9 cellular contexts compared by ENCODE assay signal in genomic region chr3:134406331-134407246, GRCh38. TPM values are rescaled to one million over a fixed set of nuclear protein-coding genes. Genes with fewer than 3 reads are reported as not detected.
A peak's percentile ranks its signal among the peaks of the same experiment; 100 is the strongest.
DNase-seq lines count a peak whose midpoint lies in the region; ATAC-seq and TF ChIP-seq lines count a peak whose summit lies in the region.
"Had no signal": no experiment of that assay in that cellular context is flagged by ENCODE, and none has a peak within 500 bp of the region (broad histone marks: within the 10 kb centered on the region; RNA-seq: fewer than 3 reads in every experiment).

No MANE protein-coding gene starts in this region.

- ATAC-seq in GM23338 (peak; percentile 89), Panc1 (peak; percentile 47; the same call in 1 of the 2 replicates), HG03039 (IDR thresholded peaks at IDR 0.05; ENCODE audit: unreplicated experiment) (no peak)

- H3K9me3 ChIP-seq in Panc1 (ENCODE audit: control insufficient read depth, insufficient read depth, low read depth, low read length) (peaks cover 6% of the 10 kb centered on the region; the same call in 1 of the 2 replicates), osteoblast (ENCODE audit: low read depth, low read length) (peaks cover 7% of the 10 kb centered on the region)

- no peak overlapping the region for H3K27ac Mint-ChIP-seq in GM23338
- H3K27ac Mint-ChIP-seq: activated naive CD4-positive, alpha-beta T cell treated with anti-CD3 and anti-CD28 coated beads, Interleukin-2, amount 50 U/mL, for 24 hours had no signal

- H2AFZ ChIP-seq in GM23338 (peak overlapping the region; percentile 97), osteoblast (ENCODE audit: low read length) (peak overlapping the region; percentile 94)

- TF ChIP-seq CTCF in GM23338 (conservative IDR thresholded peaks at IDR 0.05; ENCODE audit: low read depth in 2 of 2) (no peak), Panc1 (IDR thresholded peaks at IDR 0.05) (no peak), osteoblast (IDR thresholded peaks at IDR 0.05; ENCODE audit: extremely low read depth, low read depth, low read length) (no peak)

- peak overlapping the region; percentile 70 for H3K4me3 Mint-ChIP-seq in GM23338
- H3K4me3 Mint-ChIP-seq: activated naive CD4-positive, alpha-beta T cell treated with anti-CD3 and anti-CD28 coated beads, Interleukin-2, amount 50 U/mL, for 24 hours had no signal

- H3K4me2 ChIP-seq in GM23338 (peak overlapping the region; percentile 93), osteoblast (ENCODE audit: insufficient read depth, low read length) (peak overlapping the region; percentile 83)

- H3K27me3 ChIP-seq in GM23338 (ENCODE audit: insufficient read depth) (peaks cover 54% of the 10 kb centered on the region), Panc1 (ENCODE audit: control insufficient read depth, insufficient read depth, low read length) (no peaks in the 10 kb centered on the region; the same call in 1 of the 2 replicates), osteoblast (ENCODE audit: insufficient read depth, low read length) (no peaks in the 10 kb centered on the region)

- H4K20me1 ChIP-seq in GM23338 (replicated peaks; ENCODE audit: insufficient read depth): no peaks in the 10 kb centered on the region
- H4K20me1 ChIP-seq in osteoblast (ENCODE audit: insufficient read depth, low read length): no peaks in the 10 kb centered on the region

- CTCF ChIA-PET in Panc1 (lab: Charles Lee): no interaction called here

- H3K27ac ChIP-seq in GM23338 (ENCODE audit: low read depth): no peak overlapping the region
- H3K27ac ChIP-seq in Panc1 (ENCODE audit: low read length): no peak overlapping the region
- no peak overlapping the region for H3K27ac ChIP-seq in osteoblast (ENCODE audit: low read depth, low read length)

- H3K79me2 ChIP-seq in GM23338 (replicated peaks; ENCODE audit: insufficient read depth) (no peaks in the 10 kb centered on the region), osteoblast (ENCODE audit: insufficient read depth, low read length) (no peaks in the 10 kb centered on the region)

- peak; percentile 91 for DNase-seq in GM23338 (ENCODE audit: low spot score)
- no peak for DNase-seq in Panc1 (ENCODE audit: low read depth, low spot score)
- peak; percentile 89 for DNase-seq in globus pallidus (ENCODE audit: low spot score)
- DNase-seq in osteoblast (ENCODE audit: insufficient read length, low spot score, missing footprints): no peak
- no peak for DNase-seq in activated naive CD4-positive, alpha-beta T cell treated with Interleukin-2 at 50 U/mL for 16 hours
- no peak for DNase-seq in activated CD4-positive, CD25-positive, alpha-beta regulatory T cell treated with anti-CD3 and anti-CD28 coated beads, Interleukin-2, amount 50 U/mL, for 72 hours
- DNase-seq in RKO (ENCODE audit: low spot score): no peak

- H3K9me3 Mint-ChIP-seq in GM23338: peaks cover 27% of the 10 kb centered on the region

- H3K4me1 ChIP-seq in GM23338 (ENCODE audit: insufficient read depth): peaks cover 35% of the 10 kb centered on the region
- no peaks in the 10 kb centered on the region for H3K4me1 ChIP-seq in Panc1 (ENCODE audit: control insufficient read depth, insufficient read depth, low read length)
- peaks cover 11% of the 10 kb centered on the region for H3K4me1 ChIP-seq in osteoblast (ENCODE audit: insufficient read depth, low read length)

- in situ Hi-C loops in Panc1 (cut with HindIII; ENCODE audit: low pct_unique_long_range_greater_than_20kb, low sequenced_read_pairs): no loop called here

- BruUV-seq in Panc1 (replicated peaks; lab: Mats Ljungman, UMichigan): no TSS peak

- H3F3A ChIP-seq in GM23338 (replicated peaks; ENCODE audit: low read depth): peaks cover 9% of the 10 kb centered on the region; the same call in 1 of the 2 replicates

- H3K36me3 Mint-ChIP-seq in GM23338 (ENCODE audit: low read depth): peaks cover 21% of the 10 kb centered on the region
- H3K36me3 Mint-ChIP-seq: activated naive CD4-positive, alpha-beta T cell treated with anti-CD3 and anti-CD28 coated beads, Interleukin-2, amount 50 U/mL, for 24 hours had no signal

- POLR2A ChIA-PET in Panc1 (lab: Charles Lee): no interaction called here

- H3K36me3 ChIP-seq in GM23338 (ENCODE audit: insufficient read depth) (peaks cover 9% of the 10 kb centered on the region; the same call in 1 of the 2 replicates), Panc1 (ENCODE audit: control insufficient read depth, insufficient read depth, low read length) (no peaks in the 10 kb centered on the region), osteoblast (ENCODE audit: insufficient read depth, low read length) (no peaks in the 10 kb centered on the region)

- no peaks in the 10 kb centered on the region for H3K9me2 ChIP-seq in GM23338 (ENCODE audit: insufficient read depth)

- peaks cover 42% of the 10 kb centered on the region for H3K4me1 Mint-ChIP-seq in GM23338

- peaks cover 51% of the 10 kb centered on the region for H3K27me3 Mint-ChIP-seq in GM23338 (ENCODE audit: insufficient read depth, low read depth, poor library complexity)

- H3K4me3 ChIP-seq in GM23338 (peak overlapping the region; percentile 73), Panc1 (ENCODE audit: low read depth in 2 of 2, low read length in 2 of 2) (no peak overlapping the region), osteoblast (ENCODE audit: insufficient read depth, low read length) (peak overlapping the region; percentile 70)

- intact Hi-C loops in Panc1 (cut with micrococcal nuclease; ENCODE audit: unreplicated experiment): no loop called here

TF ChIP-seq in GM23338, 12 proteins besides CTCF, POLR2A, EP300 and RAD21:
- TF ChIP-seq POLR2AphosphoS5 (IDR thresholded peaks at IDR 0.05; ENCODE audit: low read depth) (peak; percentile 31; the same call in 1 of the 2 replicates), REST (IDR thresholded peaks at IDR 0.05; ENCODE audit: unreplicated experiment) (no peak)

RNA-seq across cellular contexts. Expression of gene AMOTL2, which starts 32.3 kb away (rescaled TPM):
- 96.2 and 102 TPM in 2 replicates for total RNA-seq in GM23338 (2014; rRNA removed; shearing (Covaris generic))
- 17.4 and 17.9 TPM in 2 replicates for polyA plus RNA-seq in GM23338 (2016; fragmentation: Nextera tagmentation; extraction: Ambion mirVana)
- total RNA-seq in Panc1 (2021; ENCODE audit: unreplicated experiment): 146 TPM
- polyA plus RNA-seq in Panc1 (2012; ENCODE audit: insufficient read length): 73.2 TPM
- total RNA-seq in osteoblast: 205 and 300 TPM in 2 replicates

Comparison
In these comparisons a context has a peak if more than half of its experiments do, and no peak if none do; other contexts are left out.
1. DNase-seq: peak in GM23338 (single experiment) and globus pallidus (single experiment); none in Panc1 (single experiment), osteoblast (single experiment), activated naive CD4-positive, alpha-beta T cell treated with Interleukin-2 at 50 U/mL for 16 hours (single experiment), activated CD4-positive, CD25-positive, alpha-beta regulatory T cell treated with anti-CD3 and anti-CD28 coated beads, Interleukin-2, amount 50 U/mL, for 72 hours (single experiment) and RKO (single experiment).
2. H3K4me3 ChIP-seq: peak in GM23338 (single experiment) and osteoblast (single experiment); none in Panc1 (0 of 2).